ENCODE assay signal across 1 cellular context in genomic region chr11:9757809-9758675, GRCh38.
TF ChIP-seq lines count a peak whose summit lies in the region.

No MANE protein-coding gene starts in this region.

TF ChIP-seq in GM12878, 131 proteins besides CTCF, POLR2A, EP300 and RAD21 (continued from another document and continues in another):
- TF ChIP-seq, protein P1, sequence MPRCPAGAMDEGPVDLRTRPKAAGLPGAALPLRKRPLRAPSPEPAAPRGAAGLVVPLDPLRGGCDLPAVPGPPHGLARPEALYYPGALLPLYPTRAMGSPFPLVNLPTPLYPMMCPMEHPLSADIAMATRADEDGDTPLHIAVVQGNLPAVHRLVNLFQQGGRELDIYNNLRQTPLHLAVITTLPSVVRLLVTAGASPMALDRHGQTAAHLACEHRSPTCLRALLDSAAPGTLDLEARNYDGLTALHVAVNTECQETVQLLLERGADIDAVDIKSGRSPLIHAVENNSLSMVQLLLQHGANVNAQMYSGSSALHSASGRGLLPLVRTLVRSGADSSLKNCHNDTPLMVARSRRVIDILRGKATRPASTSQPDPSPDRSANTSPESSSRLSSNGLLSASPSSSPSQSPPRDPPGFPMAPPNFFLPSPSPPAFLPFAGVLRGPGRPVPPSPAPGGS (IDR thresholded peaks at IDR 0.05; ENCODE audit: borderline replicate concordance, insufficient read depth, low read depth, low read length, poor library complexity, severe bottlenecking) = peak; percentile 50
- TF ChIP-seq FOXK2 (IDR thresholded peaks at IDR 0.05) (no peak), CUX1 (IDR thresholded peaks at IDR 0.05; ENCODE audit: insufficient replicate concordance, low read depth, low read length) (no peak), ZNF622 (IDR thresholded peaks at IDR 0.05) (no peak), HDGF (IDR thresholded peaks at IDR 0.05) (peak; percentile 89), PAX5 (IDR thresholded peaks at IDR 0.05; ENCODE audit: borderline replicate concordance, low read depth, low read length) (peak; percentile 71), PML (IDR thresholded peaks at IDR 0.05; ENCODE audit: low read length) (no peak), PBX3 (IDR thresholded peaks at IDR 0.05; ENCODE audit: insufficient replicate concordance, low read depth, low read length) (no peak), IRF3 (IDR thresholded peaks at IDR 0.05) (no peak), ESRRA (IDR thresholded peaks at IDR 0.05; ENCODE audit: low read length) (no peak), MEF2A (IDR thresholded peaks at IDR 0.05; ENCODE audit: insufficient read depth, low read depth, low read length) (0 out of 2 replicates have a peak, but pooled peaks have one; percentile 29), EZH2 (IDR thresholded peaks at IDR 0.05; ENCODE audit: borderline replicate concordance, control insufficient read depth, low read depth, low read length) (no peak), BACH1 (IDR thresholded peaks at IDR 0.05; ENCODE audit: borderline replicate concordance) (peak; percentile 88; the same call in 1 of the 2 replicates), YY1 (IDR thresholded peaks at IDR 0.05; ENCODE audit: low read depth, low read length) (no peak), SP1 (IDR thresholded peaks at IDR 0.05; ENCODE audit: low read depth, low read length) (peak; percentile 57), FOXM1 (IDR thresholded peaks at IDR 0.05; ENCODE audit: low read depth, low read length) (no peak), SIX5 (IDR thresholded peaks at IDR 0.05; ENCODE audit: low read depth, low read length, severe bottlenecking) (no peak), BMI1 (IDR thresholded peaks at IDR 0.05; ENCODE audit: borderline replicate concordance) (no peak), ZNF592 (IDR thresholded peaks at IDR 0.05) (peak; percentile 88), POU2F2 (IDR thresholded peaks at IDR 0.05; ENCODE audit: borderline replicate concordance, low read depth, low read length) (0 out of 3 replicates have a peak, but pooled peaks have one; percentile 9), TCF3 (IDR thresholded peaks at IDR 0.05; ENCODE audit: borderline replicate concordance, insufficient read depth, low read depth, low read length) (0 out of 2 replicates have a peak, but pooled peaks have one; percentile 47), FOS (IDR thresholded peaks at IDR 0.05; ENCODE audit: borderline replicate concordance, extremely low read depth, insufficient read length) (no peak), SMAD5 (IDR thresholded peaks at IDR 0.05; ENCODE audit: low read depth) (no peak), ASH2L (IDR thresholded peaks at IDR 0.05; ENCODE audit: borderline replicate concordance, low read depth) (no peak), HDAC2 (IDR thresholded peaks at IDR 0.05) (peak; percentile 43; the same call in 1 of the 2 replicates), POLR2AphosphoS5 (IDR thresholded peaks at IDR 0.05; ENCODE audit: low read length) (no peak), HDAC6 (IDR thresholded peaks at IDR 0.05; ENCODE audit: unreplicated experiment) (no peak), NFIC (IDR thresholded peaks at IDR 0.05; ENCODE audit: low read depth, low read length) (no peak), KLF5 (IDR thresholded peaks at IDR 0.05; ENCODE audit: partially characterized antibody) (no peak), CHD4 (IDR thresholded peaks at IDR 0.05) (no peak), ZZZ3 (IDR thresholded peaks at IDR 0.05; ENCODE audit: control insufficient read depth, insufficient read length, low read depth) (no peak), ETV6 (conservative IDR thresholded peaks at IDR 0.05 in 1 of 2, IDR thresholded peaks at IDR 0.05 in 1 of 2; ENCODE audit: borderline replicate concordance in 1 of 2, low read depth in 1 of 2) (no peak), NFXL1 (IDR thresholded peaks at IDR 0.05; ENCODE audit: borderline replicate concordance) (no peak), NFYA (IDR thresholded peaks at IDR 0.05; ENCODE audit: borderline replicate concordance, low read depth, low read length) (no peak), RUNX3 (IDR thresholded peaks at IDR 0.05; ENCODE audit: low read length) (peak; percentile 52; the same call in 1 of the 2 replicates), GABPA (IDR thresholded peaks at IDR 0.05; ENCODE audit: low read depth) (no peak), ZSCAN29 (IDR thresholded peaks at IDR 0.05) (0 out of 2 replicates have a peak, but pooled peaks have one; percentile 59), ZBED1 (IDR thresholded peaks at IDR 0.05; ENCODE audit: borderline replicate concordance) (no peak)
- TF ChIP-seq, protein P2, sequence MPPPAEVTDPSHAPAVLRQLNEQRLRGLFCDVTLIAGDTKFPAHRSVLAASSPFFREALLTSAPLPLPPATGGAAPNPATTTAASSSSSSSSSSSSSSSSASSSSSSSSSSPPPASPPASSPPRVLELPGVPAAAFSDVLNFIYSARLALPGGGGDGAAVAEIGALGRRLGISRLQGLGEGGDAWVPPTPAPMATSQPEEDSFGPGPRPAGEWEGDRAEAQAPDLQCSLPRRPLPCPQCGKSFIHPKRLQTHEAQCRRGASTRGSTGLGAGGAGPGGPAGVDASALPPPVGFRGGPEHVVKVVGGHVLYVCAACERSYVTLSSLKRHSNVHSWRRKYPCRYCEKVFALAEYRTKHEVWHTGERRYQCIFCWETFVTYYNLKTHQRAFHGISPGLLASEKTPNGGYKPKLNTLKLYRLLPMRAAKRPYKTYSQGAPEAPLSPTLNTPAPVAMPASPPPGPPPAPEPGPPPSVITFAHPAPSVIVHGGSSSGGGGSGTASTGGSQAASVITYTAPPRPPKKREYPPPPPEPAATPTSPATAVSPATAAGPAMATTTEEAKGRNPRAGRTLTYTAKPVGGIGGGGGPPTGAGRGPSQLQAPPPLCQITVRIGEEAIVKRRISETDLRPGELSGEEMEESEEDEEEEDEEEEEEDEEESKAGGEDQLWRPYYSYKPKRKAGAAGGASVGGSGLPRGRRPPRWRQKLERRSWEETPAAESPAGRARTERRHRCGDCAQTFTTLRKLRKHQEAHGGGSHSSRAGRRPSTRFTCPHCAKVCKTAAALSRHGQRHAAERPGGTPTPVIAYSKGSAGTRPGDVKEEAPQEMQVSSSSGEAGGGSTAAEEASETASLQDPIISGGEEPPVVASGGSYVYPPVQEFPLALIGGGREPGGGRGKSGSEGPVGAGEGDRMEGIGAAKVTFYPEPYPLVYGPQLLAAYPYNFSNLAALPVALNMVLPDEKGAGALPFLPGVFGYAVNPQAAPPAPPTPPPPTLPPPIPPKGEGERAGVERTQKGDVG (CRISPR knock-in tag; IDR thresholded peaks at IDR 0.05) = no peak
- TF ChIP-seq, protein P3, sequence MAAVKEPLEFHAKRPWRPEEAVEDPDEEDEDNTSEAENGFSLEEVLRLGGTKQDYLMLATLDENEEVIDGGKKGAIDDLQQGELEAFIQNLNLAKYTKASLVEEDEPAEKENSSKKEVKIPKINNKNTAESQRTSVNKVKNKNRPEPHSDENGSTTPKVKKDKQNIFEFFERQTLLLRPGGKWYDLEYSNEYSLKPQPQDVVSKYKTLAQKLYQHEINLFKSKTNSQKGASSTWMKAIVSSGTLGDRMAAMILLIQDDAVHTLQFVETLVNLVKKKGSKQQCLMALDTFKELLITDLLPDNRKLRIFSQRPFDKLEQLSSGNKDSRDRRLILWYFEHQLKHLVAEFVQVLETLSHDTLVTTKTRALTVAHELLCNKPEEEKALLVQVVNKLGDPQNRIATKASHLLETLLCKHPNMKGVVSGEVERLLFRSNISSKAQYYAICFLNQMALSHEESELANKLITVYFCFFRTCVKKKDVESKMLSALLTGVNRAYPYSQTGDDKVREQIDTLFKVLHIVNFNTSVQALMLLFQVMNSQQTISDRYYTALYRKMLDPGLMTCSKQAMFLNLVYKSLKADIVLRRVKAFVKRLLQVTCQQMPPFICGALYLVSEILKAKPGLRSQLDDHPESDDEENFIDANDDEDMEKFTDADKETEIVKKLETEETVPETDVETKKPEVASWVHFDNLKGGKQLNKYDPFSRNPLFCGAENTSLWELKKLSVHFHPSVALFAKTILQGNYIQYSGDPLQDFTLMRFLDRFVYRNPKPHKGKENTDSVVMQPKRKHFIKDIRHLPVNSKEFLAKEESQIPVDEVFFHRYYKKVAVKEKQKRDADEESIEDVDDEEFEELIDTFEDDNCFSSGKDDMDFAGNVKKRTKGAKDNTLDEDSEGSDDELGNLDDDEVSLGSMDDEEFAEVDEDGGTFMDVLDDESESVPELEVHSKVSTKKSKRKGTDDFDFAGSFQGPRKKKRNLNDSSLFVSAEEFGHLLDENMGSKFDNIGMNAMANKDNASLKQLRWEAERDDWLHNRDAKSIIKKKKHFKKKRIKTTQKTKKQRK (IDR thresholded peaks at IDR 0.05; ENCODE audit: low read depth, low read length) = no peak
- TF ChIP-seq, protein P4, sequence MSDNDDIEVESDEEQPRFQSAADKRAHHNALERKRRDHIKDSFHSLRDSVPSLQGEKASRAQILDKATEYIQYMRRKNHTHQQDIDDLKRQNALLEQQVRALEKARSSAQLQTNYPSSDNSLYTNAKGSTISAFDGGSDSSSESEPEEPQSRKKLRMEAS (IDR thresholded peaks at IDR 0.05; ENCODE audit: low read depth, low read length) = peak; percentile 71
